Comparison of ENCODE assay signal across 16 cellular contexts in genomic region chr9:121357011-121357410, GRCh38. TPM values are rescaled to one million over a fixed set of nuclear protein-coding genes. Genes with fewer than 3 reads are reported as not detected.
DNase-seq lines count a peak whose midpoint lies in the region; FAIRE-seq and TF ChIP-seq lines count a peak whose summit lies in the region.
"Had no signal": no experiment of that assay in that cellular context is flagged by ENCODE, and none has a peak within 500 bp of the region (broad histone marks: within the 10 kb centered on the region; RNA-seq: fewer than 3 reads in every experiment).

No MANE protein-coding gene starts in this region.

- H3K27ac ChIP-seq in endothelial cell of umbilical vein (ENCODE audit: insufficient read depth, low read depth, low read length): peak overlapping the region; percentile 87
- peak overlapping the region; percentile 64 for H3K27ac ChIP-seq in skeletal muscle tissue (ENCODE audit: low read depth, low read length)
- H3K27ac ChIP-seq: pancreas had no signal

- dilution Hi-C loops in endothelial cell of umbilical vein (cut with MboI; ENCODE audit: extremely low pct_ligation_motif_present, low sequenced_read_pairs): no loop called here

- no peaks in the 10 kb centered on the region for H3K9me2 ChIP-seq in Loucy (replicated peaks; ENCODE audit: low read depth, low read length)

- TF ChIP-seq CTCF in Calu3 (IDR thresholded peaks at IDR 0.05; ENCODE audit: unreplicated experiment): no peak
- TF ChIP-seq CTCF in Loucy (conservative IDR thresholded peaks at IDR 0.05; ENCODE audit: low read length): no peak
- TF ChIP-seq CTCF in endothelial cell of umbilical vein (IDR thresholded peaks at IDR 0.05; ENCODE audit: extremely low read depth in 1 of 2, insufficient read depth in 1 of 2, low read depth in 1 of 2, low read length in 2 of 2): no peak

- H3K27me3 ChIP-seq in Loucy (ENCODE audit: insufficient read depth, low read length, poor library complexity, severe bottlenecking): no peaks in the 10 kb centered on the region
- H3K27me3 ChIP-seq in endothelial cell of umbilical vein (ENCODE audit: control insufficient read depth in 2 of 2, insufficient read depth in 2 of 2, low read length in 2 of 2): no peaks in the 10 kb centered on the region
- H3K27me3 ChIP-seq in skeletal muscle tissue (ENCODE audit: control insufficient read depth in 3 of 3, insufficient read depth in 3 of 3, low read length in 3 of 3): no peaks in the 10 kb centered on the region
- H3K27me3 ChIP-seq: pancreas had no signal

- no peak for DNase-seq in Calu3
- DNase-seq in endothelial cell of umbilical vein (ENCODE audit: low read depth, low spot score): peak; percentile 61
- no peak for DNase-seq in activated gamma-delta T cell (lab: John Stamatoyannopoulos, UW)
- DNase-seq in activated T-helper 1 cell treated with anti-CD3 and anti-CD28 coated beads, Interleukin-12 subunit alpha, Interleukin-12 subunit beta, Interleukin-2, Interleukin-4 antibody, amounts not matched to agents 30 ng/mL and 10 ng/mL and 1 ng/mL, durations not matched to agents 14 hours and 24 hours and 36 hours (ENCODE audit: low spot score): no peak
- DNase-seq in HUDEP-2 (lab: John Stamatoyannopoulos, UW; ENCODE audit: unreplicated experiment in 76 of 76): no peak
- DNase-seq: GDM1; pancreas; stimulated activated CD4-positive, alpha-beta T cell treated with anti-CD3 and anti-CD28 coated beads, Interleukin-2, amount 100 ng/mL, for 24 hours had no signal

- H3K27me3 Mint-ChIP-seq in Calu3 (ENCODE audit: unreplicated experiment): no peaks in the 10 kb centered on the region
- H3K27me3 Mint-ChIP-seq in activated T-helper 1 cell treated with anti-CD3 and anti-CD28 coated beads, Interleukin-12 subunit alpha, Interleukin-12 subunit beta, Interleukin-2, Interleukin-4 antibody, amounts not matched to agents 30 ng/mL and 10 ng/mL and 1 ng/mL, durations not matched to agents 14 hours and 24 hours and 36 hours (ENCODE audit: insufficient read depth): no peaks in the 10 kb centered on the region
- H3K27me3 Mint-ChIP-seq: brain; stimulated activated memory B cell treated with anti-CD40 and anti-IgM and Interleukin-4, amounts not matched to agents 10 μg/mL and 1 μg/mL and 100 μg/mL, for 72 hours had no signal

- H3F3A ChIP-seq in Loucy (ENCODE audit: low read depth): no peaks in the 10 kb centered on the region; the same call in 1 of the 2 replicates

- POLR2A ChIA-PET in endothelial cell of umbilical vein (lab: Charles Lee): interaction anchor here (1.5 kb wide), 1 partner anchor 12 kb away, joined by 4 read pairs; no protein-coding TSS in a partner anchor

- peak overlapping the region; percentile 95 for H3K27ac Mint-ChIP-seq in Calu3 (ENCODE audit: unreplicated experiment)
- no peak overlapping the region for H3K27ac Mint-ChIP-seq in activated T-helper 1 cell treated with anti-CD3 and anti-CD28 coated beads, Interleukin-12 subunit alpha, Interleukin-12 subunit beta, Interleukin-2, Interleukin-4 antibody, amounts not matched to agents 30 ng/mL and 10 ng/mL and 1 ng/mL, durations not matched to agents 14 hours and 24 hours and 36 hours
- H3K27ac Mint-ChIP-seq: brain had no signal

- H3K9me3 ChIP-seq in Loucy (ENCODE audit: insufficient read depth, low read depth, low read length) (no peaks in the 10 kb centered on the region), endothelial cell of umbilical vein (replicated peaks; ENCODE audit: control insufficient read depth, insufficient read depth, low read length) (no peaks in the 10 kb centered on the region), skeletal muscle tissue (ENCODE audit: control insufficient read depth in 3 of 3, low read length in 3 of 3) (no peaks in the 10 kb centered on the region)
- H3K9me3 ChIP-seq: pancreas had no signal

- no peaks in the 10 kb centered on the region for H3K79me2 ChIP-seq in Loucy (ENCODE audit: insufficient read depth, low read length)
- peaks cover 55% of the 10 kb centered on the region for H3K79me2 ChIP-seq in endothelial cell of umbilical vein (ENCODE audit: control insufficient read depth, insufficient read depth, low read length)

- H3K9me3 Mint-ChIP-seq in Calu3 (ENCODE audit: low read depth, unreplicated experiment): no peaks in the 10 kb centered on the region
- H3K9me3 Mint-ChIP-seq in activated T-helper 1 cell treated with anti-CD3 and anti-CD28 coated beads, Interleukin-12 subunit alpha, Interleukin-12 subunit beta, Interleukin-2, Interleukin-4 antibody, amounts not matched to agents 30 ng/mL and 10 ng/mL and 1 ng/mL, durations not matched to agents 14 hours and 24 hours and 36 hours: no peaks in the 10 kb centered on the region
- H3K9me3 Mint-ChIP-seq: stimulated activated memory B cell treated with anti-CD40 and anti-IgM and Interleukin-4, amounts not matched to agents 10 μg/mL and 1 μg/mL and 100 μg/mL, for 72 hours had no signal

- no peaks in the 10 kb centered on the region for H3K9me1 ChIP-seq in endothelial cell of umbilical vein (replicated peaks; ENCODE audit: control insufficient read depth, extremely low read depth, insufficient read depth, low read length)

- H3K36me3 ChIP-seq in Loucy (ENCODE audit: insufficient read depth, low read length): no peaks in the 10 kb centered on the region
- peaks cover 3 to 7% of the 10 kb centered on the region in 2 experiments for H3K36me3 ChIP-seq in endothelial cell of umbilical vein (ENCODE audit: control insufficient read depth in 2 of 2, extremely low read depth in 1 of 2, insufficient read depth in 2 of 2, low read length in 2 of 2)
- H3K36me3 ChIP-seq in skeletal muscle tissue (ENCODE audit: control insufficient read depth in 3 of 3, insufficient read depth in 3 of 3, low read length in 3 of 3): peaks cover 8 to 35% (median 29%) of the 10 kb centered on the region in 3 donors
- H3K36me3 ChIP-seq: pancreas had no signal

- H4K20me1 ChIP-seq in Loucy (ENCODE audit: insufficient read depth, low read length, poor library complexity, severe bottlenecking): no peaks in the 10 kb centered on the region
- H4K20me1 ChIP-seq in endothelial cell of umbilical vein (replicated peaks; ENCODE audit: control insufficient read depth, extremely low read depth, insufficient read depth, low read length): no peaks in the 10 kb centered on the region

- H3K4me1 ChIP-seq in Loucy (ENCODE audit: insufficient read depth, low read length, poor library complexity, severe bottlenecking): peaks cover 44% of the 10 kb centered on the region
- H3K4me1 ChIP-seq in endothelial cell of umbilical vein (ENCODE audit: control insufficient read depth, extremely low read depth, insufficient read depth, low read length): peaks cover 93% of the 10 kb centered on the region
- H3K4me1 ChIP-seq in skeletal muscle tissue (ENCODE audit: control insufficient read depth in 3 of 3, insufficient read depth in 3 of 3, low read length in 3 of 3): peaks cover 38 to 56% (median 49%) of the 10 kb centered on the region in 3 donors

- no peak for FAIRE-seq in endothelial cell of umbilical vein (lab: Jason Lieb, UNC)
- FAIRE-seq: GM18507, H1, pancreas, TTC549 had no signal

- peaks cover 7% of the 10 kb centered on the region for H3K36me3 Mint-ChIP-seq in Calu3 (ENCODE audit: insufficient read depth, unreplicated experiment)
- peaks cover 25% of the 10 kb centered on the region for H3K36me3 Mint-ChIP-seq in activated T-helper 1 cell treated with anti-CD3 and anti-CD28 coated beads, Interleukin-12 subunit alpha, Interleukin-12 subunit beta, Interleukin-2, Interleukin-4 antibody, amounts not matched to agents 30 ng/mL and 10 ng/mL and 1 ng/mL, durations not matched to agents 14 hours and 24 hours and 36 hours (ENCODE audit: low read depth)
- H3K36me3 Mint-ChIP-seq: brain had no signal

- peak overlapping the region; percentile 47 for H3K4me3 Mint-ChIP-seq in Calu3 (ENCODE audit: low read depth, unreplicated experiment)
- no peak overlapping the region for H3K4me3 Mint-ChIP-seq in activated T-helper 1 cell treated with anti-CD3 and anti-CD28 coated beads, Interleukin-12 subunit alpha, Interleukin-12 subunit beta, Interleukin-2, Interleukin-4 antibody, amounts not matched to agents 30 ng/mL and 10 ng/mL and 1 ng/mL, durations not matched to agents 14 hours and 24 hours and 36 hours
- H3K4me3 Mint-ChIP-seq: brain; stimulated activated memory B cell treated with anti-CD40 and anti-IgM and Interleukin-4, amounts not matched to agents 10 μg/mL and 1 μg/mL and 100 μg/mL, for 72 hours had no signal

- intact Hi-C loops in Calu3 (cut with micrococcal nuclease; ENCODE audit: unreplicated experiment): no loop called here
- intact Hi-C loops in endothelial cell of umbilical vein (cut with micrococcal nuclease): no loop called here
- intact Hi-C loops in activated T-helper 1 cell treated with anti-CD3 and anti-CD28 coated beads, Interleukin-12 subunit alpha, Interleukin-12 subunit beta, Interleukin-2, Interleukin-4 antibody, amounts not matched to agents 30 ng/mL and 10 ng/mL and 1 ng/mL, durations not matched to agents 14 hours and 24 hours and 36 hours (cut with micrococcal nuclease): loop anchor here (10.0 kb wide), 1 partner anchor 432 kb away; the partner anchor contains the start of gene TRAF1

- no peak overlapping the region for H3K9ac ChIP-seq in Loucy (ENCODE audit: low read depth, low read length, poor library complexity, severe bottlenecking)
- H3K9ac ChIP-seq in endothelial cell of umbilical vein (replicated peaks; ENCODE audit: extremely low read depth, insufficient read depth, low read length): peak overlapping the region; percentile 39
- H3K9ac ChIP-seq in skeletal muscle tissue (ENCODE audit: low read depth in 1 of 3, low read length in 3 of 3): peak overlapping the region in 1 of 3 donors; percentile 11

- H2AFZ ChIP-seq in Loucy (ENCODE audit: low read length) (no peak overlapping the region), endothelial cell of umbilical vein (ENCODE audit: low read depth, low read length) (no peak overlapping the region)

- no peak for TF ChIP-seq POLR2A in endothelial cell of umbilical vein (IDR thresholded peaks at IDR 0.05; ENCODE audit: low read depth, low read length)

- H3K4me3 ChIP-seq in Loucy (ENCODE audit: low read length, poor library complexity, severe bottlenecking) (no peak overlapping the region), endothelial cell of umbilical vein (replicated peaks in 1 of 3; ENCODE audit: insufficient read depth in 1 of 3, low read depth in 1 of 3, low read length in 3 of 3) (no peak overlapping the region), skeletal muscle tissue (ENCODE audit: low read length in 3 of 3) (no peak overlapping the region)
- H3K4me3 ChIP-seq: pancreas had no signal

- CTCF ChIA-PET in Calu3 (lab: Charles Lee) (no interaction called here), endothelial cell of umbilical vein (lab: Charles Lee) (interaction anchor here (1.3 to 4.7 kb wide), 4 partner anchors 10 to 79 kb away, joined by 3 to 34 read pairs (median 8); no protein-coding TSS in a partner anchor)

- no TSS peak for BruUV-seq in Calu3 (replicated peaks; lab: Mats Ljungman, UMichigan)
- no TSS peak for BruUV-seq in endothelial cell of umbilical vein (replicated peaks; lab: Mats Ljungman, UMichigan)

- H3K4me2 ChIP-seq in Loucy (ENCODE audit: low read depth, low read length, poor library complexity, severe bottlenecking): peak overlapping the region; percentile 59
- H3K4me2 ChIP-seq in endothelial cell of umbilical vein (ENCODE audit: insufficient read depth, low read length): peak overlapping the region; percentile 37

- peaks cover 28% of the 10 kb centered on the region for H3K4me1 Mint-ChIP-seq in Calu3 (ENCODE audit: low read depth, unreplicated experiment)
- H3K4me1 Mint-ChIP-seq in activated T-helper 1 cell treated with anti-CD3 and anti-CD28 coated beads, Interleukin-12 subunit alpha, Interleukin-12 subunit beta, Interleukin-2, Interleukin-4 antibody, amounts not matched to agents 30 ng/mL and 10 ng/mL and 1 ng/mL, durations not matched to agents 14 hours and 24 hours and 36 hours (ENCODE audit: low read depth): peaks cover 74% of the 10 kb centered on the region

RNA-seq across cellular contexts. Expression of gene STOM, which starts 13.0 kb away (rescaled TPM):
- total RNA-seq in Calu3 (2022): 25.2 and 25.5 TPM in 2 replicates
- total RNA-seq in endothelial cell of umbilical vein: 138 and 170 TPM in 2 replicates
- polyA plus RNA-seq in endothelial cell of umbilical vein: 133 and 153 TPM in 2 replicates
- polyA plus RNA-seq in endothelial cell of umbilical vein (2011; cell fraction: cytosol; rRNA removed): 149 and 161 TPM in 2 replicates
- 72.7 and 88.0 TPM in 2 replicates for polyA plus RNA-seq in endothelial cell of umbilical vein (2011; cell fraction: nucleus; rRNA removed)
- 142 and 165 TPM in 2 replicates for polyA plus RNA-seq in endothelial cell of umbilical vein (2012)
- 165 and 168 TPM in 2 replicates for polyA minus RNA-seq in endothelial cell of umbilical vein
- polyA minus RNA-seq in endothelial cell of umbilical vein (2011; cell fraction: cytosol; rRNA and poly(A)+ RNA removed): 75.4 TPM
- 63.6 and 70.5 TPM in 2 replicates for polyA minus RNA-seq in endothelial cell of umbilical vein (2011; cell fraction: nucleus; rRNA and poly(A)+ RNA removed)
- 76.7 TPM for total RNA-seq in skeletal muscle tissue
- 51.1 and 51.7 TPM in 2 replicates for total RNA-seq in activated T-helper 1 cell treated with anti-CD3 and anti-CD28 coated beads, Interleukin-12 subunit alpha, Interleukin-12 subunit beta, Interleukin-2, Interleukin-4 antibody, amounts not matched to agents 30 ng/mL and 10 ng/mL and 1 ng/mL, durations not matched to agents 14 hours and 24 hours and 36 hours
- total RNA-seq: HT-29 had no signal
